Comparison of ENCODE assay signal across 8 cellular contexts in genomic region chr6:32785781-32786533, GRCh38. TPM values are rescaled to one million over a fixed set of nuclear protein-coding genes. Genes with fewer than 3 reads are reported as not detected.
DNase-seq lines count a peak whose midpoint lies in the region; ATAC-seq and TF ChIP-seq lines count a peak whose summit lies in the region.

No MANE protein-coding gene starts in this region.

- no peaks in the 10 kb centered on the region for H3K9me3 ChIP-seq in ascending aorta

- no peaks in the 10 kb centered on the region for H3K4me1 ChIP-seq in ascending aorta

- TF ChIP-seq CTCF in ascending aorta (IDR thresholded peaks at IDR 0.05): peak; percentile 13 to 21 (median 13)

- intact Hi-C loops in ascending aorta (cut with DNase I): no loop called here

- no peak for ATAC-seq in GM21619 (IDR thresholded peaks at IDR 0.05; ENCODE audit: unreplicated experiment)
- no peak for ATAC-seq in GM18858 (IDR thresholded peaks at IDR 0.05; ENCODE audit: unreplicated experiment)

- no peak overlapping the region for H3K4me3 ChIP-seq in ascending aorta
- no peak overlapping the region for H3K4me3 ChIP-seq in skeletal muscle cell (ENCODE audit: low read depth, low read length)

- H3K27me3 ChIP-seq in ascending aorta: no peaks in the 10 kb centered on the region

- DNase-seq in DMS 273 treated with DMSO at 0.1 percent for 48 hours (lab: John Stamatoyannopoulos, UW) (peak; percentile 26), HCEC 1CT (peak; percentile 57), NCI-H82 (lab: John Stamatoyannopoulos, UW) (peak; percentile 76), ascending aorta (ENCODE audit: low spot score in 2 of 2) (no peak), hepatic stellate cell (ENCODE audit: low spot score) (peak; percentile 9), skeletal muscle cell (ENCODE audit: low read depth) (peak; percentile 28)

- H3K27ac ChIP-seq in ascending aorta: no peak overlapping the region

- no peaks in the 10 kb centered on the region for H3K36me3 ChIP-seq in ascending aorta

RNA-seq across cellular contexts. Expression of gene HLA-DQB2, which starts 22.6 kb away (rescaled TPM):
- total RNA-seq in ascending aorta: 0.53 TPM

RNA-seq across cellular contexts. Expression of gene HLA-DOB, which starts 30.8 kb away (rescaled TPM):
- not detected for total RNA-seq in ascending aorta

RNA-seq across cellular contexts. Expression of gene HLA-DQA2, which starts 44.8 kb away (rescaled TPM):
- 2.2 TPM for total RNA-seq in ascending aorta

RNA-seq across cellular contexts. Expression of gene TAP2, which starts 52.6 kb away (rescaled TPM):
- total RNA-seq in ascending aorta: 26.7 TPM

RNA-seq across cellular contexts. Expression of gene PSMB8, which starts 57.9 kb away (rescaled TPM):
- total RNA-seq in ascending aorta: 18.4 TPM

Comparison
In these comparisons a context has a peak if more than half of its experiments do, and no peak if none do; other contexts are left out.
1. DNase-seq: peak in DMS 273 treated with DMSO at 0.1 percent for 48 hours (single experiment), HCEC 1CT (single experiment), NCI-H82 (single experiment), hepatic stellate cell (single experiment) and skeletal muscle cell (single experiment); none in ascending aorta (0 of 2).